Comparison of ENCODE assay signal across 23 cellular contexts in genomic region chr7:106640368-106641141, GRCh38. TPM values are rescaled to one million over a fixed set of nuclear protein-coding genes. Genes with fewer than 3 reads are reported as not detected.
A peak's percentile ranks its signal among the peaks of the same experiment; 100 is the strongest.
DNase-seq lines count a peak whose midpoint lies in the region; ATAC-seq and TF ChIP-seq lines count a peak whose summit lies in the region.
"Had no signal": no experiment of that assay in that cellular context is flagged by ENCODE, and none has a peak within 500 bp of the region (broad histone marks: within the 10 kb centered on the region; RNA-seq: fewer than 3 reads in every experiment).

No MANE protein-coding gene starts in this region.

- H3K27me3 Mint-ChIP-seq in stimulated activated memory B cell treated with anti-CD40 and anti-IgM and Interleukin-4, amounts not matched to agents 10 μg/mL and 1 μg/mL and 100 μg/mL, for 72 hours = no peaks in the 10 kb centered on the region
- H3K27me3 Mint-ChIP-seq in GM23338 (ENCODE audit: insufficient read depth, low read depth, poor library complexity) = no peaks in the 10 kb centered on the region

- H3K4me2 ChIP-seq in GM23338 = no peak overlapping the region
- H3K4me2 ChIP-seq: neural progenitor cell had no signal

- H3F3A ChIP-seq in GM23338 (replicated peaks; ENCODE audit: low read depth) = no peaks in the 10 kb centered on the region

- no peak overlapping the region for H2AFZ ChIP-seq in GM23338
- H2AFZ ChIP-seq: neural progenitor cell had no signal

- no peaks in the 10 kb centered on the region for H3K4me1 ChIP-seq in HEK293 (ENCODE audit: control insufficient read depth, insufficient read depth, low read length)
- H3K4me1 ChIP-seq in GM23338 (ENCODE audit: insufficient read depth) = no peaks in the 10 kb centered on the region
- H3K4me1 ChIP-seq: ascending aorta, left ventricle myocardium inferior, neural progenitor cell had no signal

- peak overlapping the region; percentile 48 for H3K27ac Mint-ChIP-seq in stimulated activated memory B cell treated with anti-CD40 and anti-IgM and Interleukin-4, amounts not matched to agents 10 μg/mL and 1 μg/mL and 100 μg/mL, for 72 hours
- H3K27ac Mint-ChIP-seq in GM23338 = no peak overlapping the region
- H3K27ac Mint-ChIP-seq: activated CD8-positive, alpha-beta T cell treated with anti-CD3 and anti-CD28 coated beads, Interleukin-2, amount 10 ng/mL, durations not matched to agents 7 days and 5 days; activated naive CD4-positive, alpha-beta T cell treated with anti-CD3 and anti-CD28 coated beads, Interleukin-2, amount 10 ng/mL, durations not matched to agents 7 days and 5 days; B cell; neural progenitor cell; stimulated activated naive CD8-positive, alpha-beta T cell treated with anti-CD3 and anti-CD28 coated beads, Interleukin-15, Interleukin-2, amounts not matched to agents 100 ng/mL and 50 ng/mL, for 24 hours had no signal

- CTCF ChIA-PET in HEK293 (lab: Yijun Ruan, JAX) = interaction anchor here (1.0 to 1.3 kb wide), 2 partner anchors 98 kb away, joined by 3 to 4 read pairs; no protein-coding TSS in a partner anchor

- peaks cover 5% of the 10 kb centered on the region; the same call in 1 of the 2 replicates for H3K9me2 ChIP-seq in GM23338 (ENCODE audit: insufficient read depth)

- ATAC-seq in stimulated activated memory B cell treated with anti-CD40 and anti-IgM and Interleukin-4, amounts not matched to agents 10 μg/mL and 1 μg/mL and 100 μg/mL, for 72 hours = no peak
- ATAC-seq in GM23338 (no peak), GM18909 (IDR thresholded peaks at IDR 0.05; ENCODE audit: poor library complexity, unreplicated experiment) (no peak)
- ATAC-seq: activated CD8-positive, alpha-beta T cell treated with anti-CD3 and anti-CD28 coated beads, Interleukin-2, amount 10 ng/mL, durations not matched to agents 7 days and 5 days had no signal

- H3K9me3 Mint-ChIP-seq in stimulated activated memory B cell treated with anti-CD40 and anti-IgM and Interleukin-4, amounts not matched to agents 10 μg/mL and 1 μg/mL and 100 μg/mL, for 72 hours = no peaks in the 10 kb centered on the region
- no peaks in the 10 kb centered on the region for H3K9me3 Mint-ChIP-seq in GM23338
- H3K9me3 Mint-ChIP-seq: activated naive CD4-positive, alpha-beta T cell treated with anti-CD3 and anti-CD28 coated beads, Interleukin-2, amount 10 ng/mL, durations not matched to agents 7 days and 5 days; neural progenitor cell; stimulated activated naive CD8-positive, alpha-beta T cell treated with anti-CD3 and anti-CD28 coated beads, Interleukin-15, Interleukin-2, amounts not matched to agents 100 ng/mL and 50 ng/mL, for 24 hours had no signal

- H3K27me3 ChIP-seq in brain microvascular endothelial cell (replicated peaks) = no peaks in the 10 kb centered on the region
- H3K27me3 ChIP-seq in GM23338 (ENCODE audit: insufficient read depth) = no peaks in the 10 kb centered on the region
- H3K27me3 ChIP-seq: ascending aorta, neural progenitor cell had no signal

- no peak overlapping the region for H3K4me3 ChIP-seq in HEK293 (ENCODE audit: low read depth, low read length)
- no peak overlapping the region for H3K4me3 ChIP-seq in brain microvascular endothelial cell (ENCODE audit: low read depth, low read length)
- H3K4me3 ChIP-seq in fibroblast of pulmonary artery (replicated peaks; ENCODE audit: low read depth, low read length) = no peak overlapping the region
- no peak overlapping the region for H3K4me3 ChIP-seq in GM23338
- H3K4me3 ChIP-seq: ascending aorta, left ventricle myocardium inferior, neural progenitor cell had no signal

- no peaks in the 10 kb centered on the region for H3K79me2 ChIP-seq in GM23338 (replicated peaks; ENCODE audit: insufficient read depth)

- peaks cover 18% of the 10 kb centered on the region for H3K4me1 Mint-ChIP-seq in stimulated activated memory B cell treated with anti-CD40 and anti-IgM and Interleukin-4, amounts not matched to agents 10 μg/mL and 1 μg/mL and 100 μg/mL, for 72 hours
- no peaks in the 10 kb centered on the region for H3K4me1 Mint-ChIP-seq in GM23338
- H3K4me1 Mint-ChIP-seq: activated naive CD4-positive, alpha-beta T cell treated with anti-CD3 and anti-CD28 coated beads, Interleukin-2, amount 10 ng/mL, durations not matched to agents 7 days and 5 days; neural progenitor cell had no signal

- no peaks in the 10 kb centered on the region for H3K36me3 ChIP-seq in HEK293 (ENCODE audit: control insufficient read depth in 2 of 2, insufficient read depth in 1 of 2, low read length in 2 of 2)
- no peaks in the 10 kb centered on the region for H3K36me3 ChIP-seq in brain microvascular endothelial cell (replicated peaks)
- no peaks in the 10 kb centered on the region for H3K36me3 ChIP-seq in GM23338 (ENCODE audit: insufficient read depth)
- H3K36me3 ChIP-seq: ascending aorta, left ventricle myocardium inferior, neural progenitor cell had no signal

- TF ChIP-seq CTCF in HEK293 (tag by site-specific recombination; IDR thresholded peaks at IDR 0.05) = no peak
- TF ChIP-seq CTCF in brain microvascular endothelial cell (IDR thresholded peaks at IDR 0.05; ENCODE audit: low read depth, low read length, missing control alignments) = no peak
- no peak for TF ChIP-seq CTCF in fibroblast of pulmonary artery (IDR thresholded peaks at IDR 0.05; ENCODE audit: low read length, missing control alignments)
- no peak for TF ChIP-seq CTCF in GM23338 (conservative IDR thresholded peaks at IDR 0.05; ENCODE audit: low read depth in 2 of 2)

- H3K36me3 Mint-ChIP-seq in stimulated activated memory B cell treated with anti-CD40 and anti-IgM and Interleukin-4, amounts not matched to agents 10 μg/mL and 1 μg/mL and 100 μg/mL, for 72 hours = no peaks in the 10 kb centered on the region
- H3K36me3 Mint-ChIP-seq in GM23338 (ENCODE audit: low read depth) = no peaks in the 10 kb centered on the region
- H3K36me3 Mint-ChIP-seq: activated naive CD4-positive, alpha-beta T cell treated with anti-CD3 and anti-CD28 coated beads, Interleukin-2, amount 10 ng/mL, durations not matched to agents 7 days and 5 days; neural progenitor cell had no signal

- H4K20me1 ChIP-seq in GM23338 (replicated peaks; ENCODE audit: insufficient read depth) = no peaks in the 10 kb centered on the region

- in situ Hi-C loops in brain microvascular endothelial cell (cut with HindIII; ENCODE audit: low pct_ligation_motif_present, low sequenced_read_pairs) = no loop called here

- H3K9me3 ChIP-seq in HEK293 (ENCODE audit: control insufficient read depth, insufficient read depth, low read depth, low read length) = no peaks in the 10 kb centered on the region
- H3K9me3 ChIP-seq: ascending aorta had no signal

- no peak overlapping the region for H3K4me3 Mint-ChIP-seq in stimulated activated memory B cell treated with anti-CD40 and anti-IgM and Interleukin-4, amounts not matched to agents 10 μg/mL and 1 μg/mL and 100 μg/mL, for 72 hours
- H3K4me3 Mint-ChIP-seq in GM23338 = no peak overlapping the region
- H3K4me3 Mint-ChIP-seq: activated CD8-positive, alpha-beta T cell treated with anti-CD3 and anti-CD28 coated beads, Interleukin-2, amount 10 ng/mL, durations not matched to agents 7 days and 5 days; activated naive CD4-positive, alpha-beta T cell treated with anti-CD3 and anti-CD28 coated beads, Interleukin-2, amount 10 ng/mL, durations not matched to agents 7 days and 5 days; B cell; neural progenitor cell; stimulated activated naive CD8-positive, alpha-beta T cell treated with anti-CD3 and anti-CD28 coated beads, Interleukin-15, Interleukin-2, amounts not matched to agents 100 ng/mL and 50 ng/mL, for 24 hours had no signal

- DNase-seq in brain microvascular endothelial cell (peak; percentile 8), fibroblast of pulmonary artery (ENCODE audit: low read depth) (peak; percentile 73), NCI-H526 (lab: John Stamatoyannopoulos, UW) (no peak), GM23338 (ENCODE audit: low spot score) (no peak)
- DNase-seq: activated CD4-positive, CD25-positive, alpha-beta regulatory T cell treated with anti-CD3 and anti-CD28 coated beads, Interleukin-2, amount 50 U/mL, for 72 hours; activated CD8-positive, alpha-beta T cell treated with anti-CD3 and anti-CD28 coated beads, Interleukin-2, amount 10 ng/mL, durations not matched to agents 7 days and 5 days; activated naive CD4-positive, alpha-beta T cell treated with anti-CD3 and anti-CD28 coated beads, Interleukin-2, amount 10 ng/mL, durations not matched to agents 7 days and 5 days; activated T-cell treated with anti-CD3 and anti-CD28 coated beads, Interleukin-2, amount 50 U/mL, for 48 hours; left ventricle myocardium inferior; MM.1S; NCI-H146; NCI-H2171 treated with DMSO at 0.1 percent for 48 hours; NCI-H748 treated with DMSO at 0.1 percent for 48 hours; stimulated activated CD4-positive, alpha-beta T cell treated with anti-CD3 and anti-CD28 coated beads, Interleukin-4, amount 100 ng/mL, for 1 hour; SW 1271; trophoblast cell had no signal

- no peak overlapping the region for H3K27ac ChIP-seq in HEK293 (ENCODE audit: extremely low read depth, low read depth, low read length)
- H3K27ac ChIP-seq in brain microvascular endothelial cell = no peak overlapping the region
- no peak overlapping the region for H3K27ac ChIP-seq in GM23338 (ENCODE audit: low read depth)
- H3K27ac ChIP-seq: ascending aorta, left ventricle myocardium inferior, neural progenitor cell had no signal

- POLR2A ChIA-PET in HEK293 (lab: Yijun Ruan, JAX) = no interaction called here

TF ChIP-seq in HEK293, 187 proteins besides CTCF, POLR2A, EP300 and RAD21:
- TF ChIP-seq ZFP3 (tag by site-specific recombination; IDR thresholded peaks at IDR 0.05; ENCODE audit: low read depth) = no peak
- 0 out of 2 replicates have a peak, but pooled peaks have one; percentile 10 for TF ChIP-seq SCRT2 (tag by site-specific recombination; IDR thresholded peaks at IDR 0.05)

TF ChIP-seq in GM23338, 12 proteins besides CTCF, POLR2A, EP300 and RAD21 (continues in another document):
- TF ChIP-seq NANOG (IDR thresholded peaks at IDR 0.05; ENCODE audit: borderline replicate concordance) (no peak), EZH2phosphoT487 (IDR thresholded peaks at IDR 0.05; ENCODE audit: unreplicated experiment) (no peak), EZH2 (IDR thresholded peaks at IDR 0.05; ENCODE audit: low read depth, unreplicated experiment) (no peak)

RNA-seq across cellular contexts. Expression of gene CCDC71L, which starts 20.4 kb away (rescaled TPM):
- 19.1 and 32.3 TPM in 2 replicates for total RNA-seq in GM23338 (2014; rRNA removed; shearing (Covaris generic))
- 8.4 and 9.8 TPM in 2 replicates for polyA plus RNA-seq in GM23338 (2016; fragmentation: Nextera tagmentation; extraction: Ambion mirVana)

Comparison
In these comparisons a context has a peak if more than half of its experiments do, and no peak if none do; other contexts are left out.
1. DNase-seq: peak in brain microvascular endothelial cell (single experiment) and fibroblast of pulmonary artery (single experiment); none in NCI-H526 (0 of 2) and GM23338 (single experiment).